Comparison of ENCODE assay signal across 16 cellular contexts in genomic region chr12:49260165-49260564, GRCh38. TPM values are rescaled to one million over a fixed set of nuclear protein-coding genes. Genes with fewer than 3 reads are reported as not detected.
DNase-seq lines count a peak whose midpoint lies in the region; ATAC-seq and TF ChIP-seq lines count a peak whose summit lies in the region.
"Had no signal": no experiment of that assay in that cellular context is flagged by ENCODE, and none has a peak within 500 bp of the region (broad histone marks: within the 10 kb centered on the region; RNA-seq: fewer than 3 reads in every experiment).

No MANE protein-coding gene starts in this region.

- no peaks in the 10 kb centered on the region for H3K27me3 ChIP-seq in IMR-90 (ENCODE audit: control insufficient read depth, insufficient read depth, low read length)
- H3K27me3 ChIP-seq in subcutaneous abdominal adipose tissue (ENCODE audit: control insufficient read depth in 5 of 5, insufficient read depth in 4 of 5, low read length in 5 of 5): no peaks in the 10 kb centered on the region
- H3K27me3 ChIP-seq in WERI-Rb-1 (ENCODE audit: insufficient read depth, low read depth, severe bottlenecking): no peaks in the 10 kb centered on the region

- H3K14ac ChIP-seq in IMR-90 (replicated peaks; ENCODE audit: low read depth, low read length): peak overlapping the region; percentile 99

- peaks cover 7% of the 10 kb centered on the region for H4K20me1 ChIP-seq in IMR-90 (ENCODE audit: insufficient read depth, low read length)

- H3K18ac ChIP-seq in IMR-90 (ENCODE audit: low read depth, low read length): peak overlapping the region; percentile 38; the same call in 1 of the 2 replicates

- peak overlapping the region in 4 of 5 experiments; percentile 18 to 76 (median 56) for H3K27ac Mint-ChIP-seq in brain
- H3K27ac Mint-ChIP-seq: activated T-helper 2 cell treated with anti-CD3 and anti-CD28 coated beads, Interferon-gamma antibody, Interleukin-2, Interleukin-4, amounts not matched to agents 10 μg/mL and 5 μg/mL and 100 μg/mL, durations not matched to agents 14 hours and 24 hours and 36 hours; memory B cell had no signal

- peaks cover 19% of the 10 kb centered on the region for H3K27me3 Mint-ChIP-seq in brain
- H3K27me3 Mint-ChIP-seq: memory B cell had no signal

- H3K4ac ChIP-seq in IMR-90 (ENCODE audit: low read depth, low read length): peak overlapping the region; percentile 69; the same call in 1 of the 2 replicates

- H3K23ac ChIP-seq in IMR-90 (ENCODE audit: low read depth, low read length): peak overlapping the region; percentile 89

- no peak for TF ChIP-seq POLR2A in IMR-90 (IDR thresholded peaks at IDR 0.05; ENCODE audit: low read depth, low read length)

- peak overlapping the region; percentile 55 for H2AK5ac ChIP-seq in IMR-90 (ENCODE audit: low read depth, low read length)

- peaks cover 14% of the 10 kb centered on the region for H3K4me1 Mint-ChIP-seq in brain

- BruUV-seq in IMR-90 (replicated peaks; lab: Mats Ljungman, UMichigan): no TSS peak

- H2BK15ac ChIP-seq in IMR-90 (ENCODE audit: low read depth, low read length): peak overlapping the region; percentile 36; the same call in 1 of the 3 replicates

- H4K5ac ChIP-seq in IMR-90 (ENCODE audit: low read depth, low read length): peak overlapping the region; percentile 38; the same call in 1 of the 2 replicates

- peak overlapping the region; percentile 75; the same call in 1 of the 2 replicates for H3K56ac ChIP-seq in IMR-90 (ENCODE audit: extremely low read depth, insufficient read depth, low read length)

- WGBS in IMR-90 (ENCODE audit: extremely low coverage in 2 of 2, insufficient read length in 1 of 2), 2 experiments: no CpG with 5 or more reads among the region's 3 CpGs

- peak overlapping the region; percentile 75; the same call in 1 of the 2 replicates for H2BK20ac ChIP-seq in IMR-90 (ENCODE audit: low read depth, low read length)

- H3K36me3 Mint-ChIP-seq in brain: peaks cover 10% of the 10 kb centered on the region
- H3K36me3 Mint-ChIP-seq: memory B cell had no signal

- H2AK9ac ChIP-seq in IMR-90 (replicated peaks; ENCODE audit: low read depth, low read length, poor library complexity): no peak overlapping the region

- no peak overlapping the region; the same call in 1 of the 2 replicates for H4K91ac ChIP-seq in IMR-90 (ENCODE audit: insufficient read depth, low read depth, low read length)

- peak overlapping the region; percentile 93 for H2BK5ac ChIP-seq in IMR-90 (ENCODE audit: low read depth, low read length, poor library complexity, severe bottlenecking)

- H3K4me1 ChIP-seq in IMR-90 (ENCODE audit: control insufficient read depth, insufficient read depth, low read length): peaks cover 15% of the 10 kb centered on the region
- peaks cover 0 to 26% (median 12%) of the 10 kb centered on the region in 5 donors for H3K4me1 ChIP-seq in subcutaneous abdominal adipose tissue (ENCODE audit: control insufficient read depth in 5 of 5, insufficient read depth in 5 of 5, low read length in 5 of 5)
- H3K4me1 ChIP-seq: psoas muscle had no signal

- H3K4me3 Mint-ChIP-seq in brain: peak overlapping the region in 1 of 5 experiments; percentile 51
- H3K4me3 Mint-ChIP-seq: memory B cell had no signal

- TF ChIP-seq RAD21 in IMR-90 (IDR thresholded peaks at IDR 0.05; ENCODE audit: low read length): no peak

- TF ChIP-seq CTCF in IMR-90 (conservative IDR thresholded peaks at IDR 0.05; ENCODE audit: low read depth, low read length) (no peak), brain (conservative IDR thresholded peaks at IDR 0.05) (no peak), WERI-Rb-1 (IDR thresholded peaks at IDR 0.05; ENCODE audit: low read depth, low read length) (no peak)

- peak overlapping the region in 1 of 2 experiments; percentile 80; a peak in 2 of 4 replicates for H4K8ac ChIP-seq in IMR-90 (ENCODE audit: low read depth in 2 of 2, low read length in 2 of 2)

- H3K9me1 ChIP-seq in IMR-90 (ENCODE audit: insufficient read depth, low read length): peaks cover 20% of the 10 kb centered on the region; the same call in 1 of the 2 replicates

- POLR2A ChIA-PET in IMR-90 (lab: Charles Lee; ENCODE audit: unreplicated experiment): no interaction called here

- H3K4me2 ChIP-seq in IMR-90 (ENCODE audit: low read depth, low read length): peak overlapping the region; percentile 28; the same call in 1 of the 2 replicates

- H3K9me3 ChIP-seq in IMR-90 (ENCODE audit: control insufficient read depth, insufficient read depth, low read length) (no peaks in the 10 kb centered on the region), subcutaneous abdominal adipose tissue (ENCODE audit: control insufficient read depth in 5 of 5, low read length in 5 of 5) (no peaks in the 10 kb centered on the region), WERI-Rb-1 (ENCODE audit: severe bottlenecking) (no peaks in the 10 kb centered on the region)
- H3K9me3 ChIP-seq: psoas muscle had no signal

- no peak overlapping the region for H2AFZ ChIP-seq in IMR-90 (replicated peaks; ENCODE audit: low read length, poor library complexity)

- H3K79me1 ChIP-seq in IMR-90 (ENCODE audit: low read depth in 1 of 2, low read length in 2 of 2): peaks cover 10 to 55% of the 10 kb centered on the region in 2 experiments

- dilution Hi-C loops in IMR-90 (cut with HindIII; ENCODE audit: low sequenced_read_pairs, unreplicated experiment): no loop called here

- H2BK120ac ChIP-seq in IMR-90 (ENCODE audit: low read depth, low read length): peak overlapping the region; percentile 65

- ATAC-seq in IMR-90 (ENCODE audit: low read depth) (no peak), GM18519 (IDR thresholded peaks at IDR 0.05; ENCODE audit: low FRiP score, unreplicated experiment) (no peak)
- ATAC-seq: psoas muscle had no signal

- in situ Hi-C loops in IMR-90 (cut with MboI; ENCODE audit: low sequenced_read_pairs): no loop called here

- no peak overlapping the region for H3K4me3 ChIP-seq in IMR-90 (ENCODE audit: insufficient read depth, low read depth, low read length)
- no peak overlapping the region for H3K4me3 ChIP-seq in subcutaneous abdominal adipose tissue (ENCODE audit: low read depth in 1 of 5, low read length in 5 of 5)
- no peak overlapping the region for H3K4me3 ChIP-seq in WERI-Rb-1 (ENCODE audit: low read depth, low read length)
- H3K4me3 ChIP-seq: psoas muscle had no signal

- H3K9ac ChIP-seq in IMR-90 (ENCODE audit: low read depth, low read length) (peak overlapping the region; percentile 33; the same call in 1 of the 2 replicates), subcutaneous abdominal adipose tissue (ENCODE audit: low read length in 5 of 5) (peak overlapping the region in 2 of 5 donors; percentile 17 to 24)

- H3K36me3 ChIP-seq in IMR-90 (ENCODE audit: control insufficient read depth, insufficient read depth, low read length) (no peaks in the 10 kb centered on the region), subcutaneous abdominal adipose tissue (ENCODE audit: control insufficient read depth in 5 of 5, insufficient read depth in 5 of 5, low read length in 5 of 5) (no peaks in the 10 kb centered on the region), WERI-Rb-1 (no peaks in the 10 kb centered on the region)

- H3K27ac ChIP-seq in IMR-90 (ENCODE audit: insufficient read depth, low read length) (peak overlapping the region; percentile 35; the same call in 1 of the 2 replicates), subcutaneous abdominal adipose tissue (ENCODE audit: low read depth, low read length) (peak overlapping the region; percentile 17), WERI-Rb-1 (no peak overlapping the region)
- H3K27ac ChIP-seq: psoas muscle had no signal

- intact Hi-C loops in IMR-90 (cut with micrococcal nuclease): loop anchor here (10.0 kb wide), 1 partner anchor 125 kb away; the partner anchor contains the start of gene TUBA1B

- DNase-seq in IMR-90: peak; percentile 72
- peak; percentile 42 for DNase-seq in glomerular visceral epithelial cell (ENCODE audit: extremely low spot score)
- no peak for DNase-seq in WERI-Rb-1
- no peak for DNase-seq in activated T-cell treated with anti-CD3 and anti-CD28 coated beads, Interleukin-2, amount 50 U/mL, for 1 hour
- DNase-seq in HuH-7.5 (ENCODE audit: low spot score): no peak
- DNase-seq: central memory CD4-positive, alpha-beta T cell; NCI-H1092; NCI-H526 treated with DMSO at 0.1 percent for 48 hours; psoas muscle; SHP77 treated with DMSO at 0.1 percent for 48 hours; substantia nigra had no signal

- H3K9me3 Mint-ChIP-seq in brain: peaks cover 0 to 4% (median 0%) of the 10 kb centered on the region in 5 experiments
- H3K9me3 Mint-ChIP-seq: activated T-helper 2 cell treated with anti-CD3 and anti-CD28 coated beads, Interferon-gamma antibody, Interleukin-2, Interleukin-4, amounts not matched to agents 10 μg/mL and 5 μg/mL and 100 μg/mL, durations not matched to agents 14 hours and 24 hours and 36 hours; memory B cell had no signal

- CTCF ChIA-PET in IMR-90 (lab: Yijun Ruan, JAX): no interaction called here

TF ChIP-seq in IMR-90, 13 proteins besides CTCF, POLR2A, EP300 and RAD21:
- no peak for TF ChIP-seq FOS (IDR thresholded peaks at IDR 0.05; ENCODE audit: low read depth, low read length)
- peak; percentile 52; the same call in 1 of the 2 replicates for TF ChIP-seq CEBPB (IDR thresholded peaks at IDR 0.05; ENCODE audit: low read depth, low read length)
- no peak for TF ChIP-seq BHLHE40 (IDR thresholded peaks at IDR 0.05; ENCODE audit: low read depth, low read length)
TF ChIP-seq in IMR-90: peak in this region for 1.

RNA-seq across cellular contexts. Expression of gene TUBA1C, which starts 4.7 kb away (rescaled TPM):
- 1,144 and 1,420 TPM in 2 replicates for total RNA-seq in IMR-90 (2012; rRNA removed)
- 2,555 and 2,715 TPM in 2 replicates for polyA plus RNA-seq in IMR-90 (2012; rRNA removed)
- polyA plus RNA-seq in IMR-90 (2012; cell fraction: cytosol; rRNA removed): 1,691 and 2,161 TPM in 2 replicates
- polyA plus RNA-seq in IMR-90 (2012; cell fraction: nucleus; rRNA removed; ENCODE audit: low replicate concordance): 639 and 1,093 TPM in 2 replicates
- polyA plus RNA-seq in brain (ENCODE audit: insufficient read depth, low read depth, low replicate concordance): 189 TPM

RNA-seq across cellular contexts. Expression of gene PRPH, which starts 34.8 kb away (rescaled TPM):
- total RNA-seq in IMR-90 (2012; rRNA removed): not detected in 2 replicates
- not detected in 2 replicates for polyA plus RNA-seq in IMR-90 (2012; rRNA removed)
- 0.02 TPM in 1 of 2 replicates, not detected in the other for polyA plus RNA-seq in IMR-90 (2012; cell fraction: cytosol; rRNA removed)
- polyA plus RNA-seq in IMR-90 (2012; cell fraction: nucleus; rRNA removed; ENCODE audit: low replicate concordance): 0.29 and 0.49 TPM in 2 replicates
- polyA plus RNA-seq in brain (ENCODE audit: insufficient read depth, low read depth, low replicate concordance): 166 TPM
- total RNA-seq: activated T-helper 2 cell treated with anti-CD3 and anti-CD28 coated beads, Interferon-gamma antibody, Interleukin-2, Interleukin-4, amounts not matched to agents 10 μg/mL and 5 μg/mL and 100 μg/mL, durations not matched to agents 14 hours and 24 hours and 36 hours; psoas muscle had no signal

Comparison
In these comparisons a context has a peak if more than half of its experiments do, and no peak if none do; other contexts are left out.
1. DNase-seq: peak in IMR-90 (single experiment) and glomerular visceral epithelial cell (single experiment); none in WERI-Rb-1 (single experiment), activated T-cell treated with anti-CD3 and anti-CD28 coated beads, Interleukin-2, amount 50 U/mL, for 1 hour (single experiment) and HuH-7.5 (single experiment).
2. RNA of gene PRPH, which starts 34.8 kb away (polyA plus RNA-seq): 166 TPM in brain (single experiment); 0.02 to 0.49 TPM in IMR-90; every median in the first group is over 100 times any median in the second.